ENCODE assay signal across 34 cellular contexts in the genomic region with DNA sequence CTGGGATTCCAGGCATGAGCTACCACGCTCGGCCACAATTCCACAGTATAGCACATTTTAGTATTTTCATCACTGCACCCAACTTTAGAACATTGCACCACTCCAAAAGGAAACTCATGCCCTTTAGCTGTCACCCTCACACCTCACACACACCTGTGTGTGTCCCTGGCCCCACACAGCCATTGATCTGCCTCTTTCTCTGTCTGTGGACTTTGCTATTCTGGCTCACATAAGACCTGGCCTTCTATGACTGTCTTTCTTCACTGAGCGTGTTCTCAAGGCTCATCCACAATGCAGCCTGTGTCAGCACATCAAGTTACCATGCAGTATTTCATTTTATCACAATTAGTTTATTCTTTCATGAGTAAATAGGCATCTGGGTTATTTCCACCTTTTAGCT.
"Had no signal": no experiment of that assay in that cellular context is flagged by ENCODE, and none has a peak within 500 bp of the region (broad histone marks: within the 10 kb centered on the region; RNA-seq: fewer than 3 reads in every experiment).

No MANE protein-coding gene starts in this region.

- H3K36me3 ChIP-seq: MG63 had no signal

- H3K4me3 ChIP-seq: MG63 had no signal

- H3K9me3 ChIP-seq: MG63 had no signal

- DNase-seq: MG63, MM.1S, MV-4-11, NCI-H1048, NCI-H1092, NCI-H1092 treated with DMSO at 0.1 percent for 48 hours, NCI-H1105, NCI-H1105 treated with DMSO at 0.1 percent for 48 hours, NCI-H1417, NCI-H1417 treated with DMSO at 0.1 percent for 48 hours, NCI-H1436, NCI-H1436 treated with DMSO at 0.1 percent for 48 hours, NCI-H146, NCI-H1694, NCI-H1694 treated with DMSO at 0.1 percent for 48 hours, NCI-H187, NCI-H187 treated with DMSO at 0.1 percent for 48 hours, NCI-H1930, NCI-H2029, NCI-H2029 treated with DMSO at 0.1 percent for 48 hours, NCI-H2081, NCI-H2081 treated with DMSO at 0.1 percent for 48 hours, NCI-H2107, NCI-H2171, NCI-H2171 treated with DMSO at 0.1 percent for 48 hours, NCI-H2227 treated with DMSO at 0.1 percent for 48 hours, NCI-H226, NCI-H345, NCI-H446, NCI-H446 treated with DMSO at 0.1 percent for 48 hours, NCI-H510A, NCI-H510A treated with DMSO at 0.1 percent for 48 hours, NCI-H524, NCI-H524 treated with DMSO at 0.1 percent for 48 hours had no signal

- H3K27me3 ChIP-seq: MG63 had no signal
